Comparison of ENCODE assay signal across 18 cellular contexts in genomic region chr4:3368334-3368733, GRCh38.
DNase-seq lines count a peak whose midpoint lies in the region; ATAC-seq, FAIRE-seq and TF ChIP-seq lines count a peak whose summit lies in the region.
"Had no signal": no experiment of that assay in that cellular context is flagged by ENCODE, and none has a peak within 500 bp of the region (broad histone marks: within the 10 kb centered on the region; RNA-seq: fewer than 3 reads in every experiment).

No MANE protein-coding gene starts in this region.

- H3K56ac ChIP-seq in H1 (replicated peaks; ENCODE audit: insufficient read length, low read depth, low read length) = no peak overlapping the region

- peak overlapping the region; percentile 90 for H2BK12ac ChIP-seq in H1 (ENCODE audit: low read depth, low read length)

- peak overlapping the region in 1 of 4 experiments; percentile 5; a peak in 1 of 7 replicates for H3K9ac ChIP-seq in H1 (replicated peaks in 1 of 4; ENCODE audit: extremely low read depth in 1 of 4, low read depth in 3 of 4, low read length in 3 of 4)
- H3K9ac ChIP-seq in colonic mucosa (ENCODE audit: low read depth in 2 of 2, low read length in 2 of 2) = no peak overlapping the region

- H2AFZ ChIP-seq in H1 (ENCODE audit: low read length) (no peak overlapping the region), PC-9 (no peak overlapping the region)

- no peak overlapping the region for H3K14ac ChIP-seq in H1 (ENCODE audit: insufficient read length)

- H3K36me3 Mint-ChIP-seq in activated CD4-positive, alpha-beta T cell treated with anti-CD3 and anti-CD28 coated beads, Interleukin-2, amount 10 ng/mL, durations not matched to agents 7 days and 5 days (ENCODE audit: low read depth) = no peaks in the 10 kb centered on the region
- no peaks in the 10 kb centered on the region for H3K36me3 Mint-ChIP-seq in stimulated activated effector memory CD8-positive, alpha-beta T cell treated with anti-CD3 and anti-CD28 coated beads, Interleukin-12 subunit alpha, Interleukin-12 subunit beta, amount 100 ng/mL, for 72 hours

- peaks cover 1% of the 10 kb centered on the region for H3K79me1 ChIP-seq in H1 (ENCODE audit: low read depth, low read length)

- no peak for TF ChIP-seq RAD21 in H1 (IDR thresholded peaks at IDR 0.05 in 1 of 2, conservative IDR thresholded peaks at IDR 0.05 in 1 of 2; ENCODE audit: low read depth in 2 of 2, low read length in 2 of 2)

- CTCF ChIA-PET in activated CD4-positive, alpha-beta T cell treated with anti-CD3 and anti-CD28 coated beads, Interleukin-2, amount 10 ng/mL, durations not matched to agents 7 days and 5 days (lab: Charles Lee) = no interaction called here
- CTCF ChIA-PET in H1 (lab: Charles Lee; ENCODE audit: partially characterized antibody) (interaction anchor here (0.9 to 2.8 kb wide), 3 partner anchors 56 to 113 kb away, joined by 3 to 11 read pairs (median 10); no protein-coding TSS in a partner anchor), PC-9 (lab: Charles Lee) (no interaction called here)

- intact Hi-C loops in PC-9 (cut with micrococcal nuclease; ENCODE audit: unreplicated experiment) = no loop called here
- intact Hi-C loops in colonic mucosa (cut with DNase I) = no loop called here

- no TSS peak for BruUV-seq in PC-9 (replicated peaks; lab: Mats Ljungman, UMichigan)

- FAIRE-seq in HTR-8/SVneo (lab: Jason Lieb, UNC) (peak; percentile 80), H1 (lab: Jason Lieb, UNC) (no peak)
- FAIRE-seq: G401.6, GM12892, GM19239, HepG2 had no signal

- peak overlapping the region; percentile 80 for H4K91ac ChIP-seq in H1 (replicated peaks; ENCODE audit: insufficient read length, low read length)

- H3K23me2 ChIP-seq in H1 (ENCODE audit: low read depth, low read length) = peaks cover 9% of the 10 kb centered on the region; the same call in 1 of the 2 replicates

- H3K27me3 ChIP-seq in H1 (replicated peaks in 1 of 4; ENCODE audit: control insufficient read depth in 3 of 4, extremely low read depth in 1 of 4, insufficient read depth in 3 of 4, low read length in 3 of 4) (peaks cover 0 to 13% (median 10%) of the 10 kb centered on the region in 4 experiments; a peak in 3 of 7 replicates), PC-9 (ENCODE audit: insufficient read depth, low read depth) (no peaks in the 10 kb centered on the region), colonic mucosa (no peaks in the 10 kb centered on the region)
- H3K27me3 ChIP-seq: Peyer's patch had no signal

- no peak overlapping the region for H3K4ac ChIP-seq in H1 (replicated peaks; ENCODE audit: insufficient read length, low read depth, low read length)

- 80% methylated on average over 4 of the region's 4 CpGs; no CpG with 5 or more reads in 1 of the 2 experiments for WGBS in H1 (ENCODE audit: extremely low coverage in 1 of 2, insufficient coverage in 1 of 2, insufficient read length in 1 of 2, insufficient replicate concordance in 2 of 2, low coverage in 1 of 2, low lambda C conversion rate in 2 of 2, missing lambda C conversion rate in 1 of 2), 2 experiments

- H3K36me3 ChIP-seq in H1 (ENCODE audit: control insufficient read depth in 2 of 4, insufficient read depth in 4 of 4, low read length in 3 of 4) = no peaks in the 10 kb centered on the region
- H3K36me3 ChIP-seq in PC-9 (ENCODE audit: low read depth) = no peaks in the 10 kb centered on the region
- H3K36me3 ChIP-seq in colonic mucosa = no peaks in the 10 kb centered on the region
- H3K36me3 ChIP-seq: Peyer's patch had no signal

- no peak overlapping the region for H2BK120ac ChIP-seq in H1 (replicated peaks; ENCODE audit: low read depth, low read length)

- H4K5ac ChIP-seq in H1 (ENCODE audit: insufficient read length, low read depth, low read length) = no peak overlapping the region

- POLR2A ChIA-PET in activated CD4-positive, alpha-beta T cell treated with anti-CD3 and anti-CD28 coated beads, Interleukin-2, amount 10 ng/mL, durations not matched to agents 7 days and 5 days (lab: Charles Lee) = no interaction called here
- POLR2A ChIA-PET in H1 (lab: Charles Lee; ENCODE audit: partially characterized antibody) = no interaction called here
- POLR2A ChIA-PET in PC-9 (lab: Charles Lee; ENCODE audit: unreplicated experiment) = no interaction called here

- H2BK15ac ChIP-seq in H1 (ENCODE audit: low read length) = no peak overlapping the region; the same call in 1 of the 2 replicates

- H3K27me3 Mint-ChIP-seq in activated CD4-positive, alpha-beta T cell treated with anti-CD3 and anti-CD28 coated beads, Interleukin-2, amount 10 ng/mL, durations not matched to agents 7 days and 5 days = peaks cover 34% of the 10 kb centered on the region

- H3K27ac Mint-ChIP-seq in activated CD4-positive, alpha-beta T cell treated with anti-CD3 and anti-CD28 coated beads, Interleukin-2, amount 10 ng/mL, durations not matched to agents 7 days and 5 days = peak overlapping the region; percentile 19
- H3K27ac Mint-ChIP-seq in stimulated activated effector memory CD8-positive, alpha-beta T cell treated with anti-CD3 and anti-CD28 coated beads, Interleukin-12 subunit alpha, Interleukin-12 subunit beta, amount 100 ng/mL, for 72 hours = peak overlapping the region; percentile 26

- TF ChIP-seq EP300 in H1 (IDR thresholded peaks at IDR 0.05; ENCODE audit: borderline replicate concordance in 1 of 2, low read depth in 2 of 2, low read length in 2 of 2) = no peak

- no peak overlapping the region; the same call in 1 of the 2 replicates for H3K18ac ChIP-seq in H1 (ENCODE audit: extremely low read depth, low read length)

- H2BK20ac ChIP-seq in H1 (ENCODE audit: low read length) = no peak overlapping the region

- H3K79me2 ChIP-seq in H1 (ENCODE audit: control insufficient read depth in 1 of 2, insufficient read depth in 2 of 2, low read length in 2 of 2) = no peaks in the 10 kb centered on the region
- no peaks in the 10 kb centered on the region for H3K79me2 ChIP-seq in PC-9 (ENCODE audit: low read depth)

- H3K9me3 Mint-ChIP-seq in activated CD4-positive, alpha-beta T cell treated with anti-CD3 and anti-CD28 coated beads, Interleukin-2, amount 10 ng/mL, durations not matched to agents 7 days and 5 days = no peaks in the 10 kb centered on the region
- no peaks in the 10 kb centered on the region for H3K9me3 Mint-ChIP-seq in stimulated activated effector memory CD8-positive, alpha-beta T cell treated with anti-CD3 and anti-CD28 coated beads, Interleukin-12 subunit alpha, Interleukin-12 subunit beta, amount 100 ng/mL, for 72 hours

- H3K4me3 ChIP-seq in H1 (ENCODE audit: extremely low read depth in 1 of 4, insufficient read depth in 2 of 4, low read depth in 3 of 4, low read length in 4 of 4) (no peak overlapping the region), PC-9 (no peak overlapping the region), colonic mucosa (no peak overlapping the region)
- H3K4me3 ChIP-seq: Peyer's patch had no signal

- no peaks in the 10 kb centered on the region for H3F3A ChIP-seq in PC-9 (ENCODE audit: insufficient read depth, low read depth)

- no peak for TF ChIP-seq POLR2A in H1 (IDR thresholded peaks at IDR 0.05; ENCODE audit: control extremely low read depth in 1 of 2, low read depth in 2 of 2, low read length in 2 of 2)

- H3K4me1 ChIP-seq in H1 (replicated peaks in 1 of 4; ENCODE audit: control insufficient read depth in 3 of 4, insufficient read depth in 4 of 4, low read length in 3 of 4) (peaks cover 7 to 33% (median 21%) of the 10 kb centered on the region in 4 experiments), PC-9 (replicated peaks; ENCODE audit: insufficient read depth) (no peaks in the 10 kb centered on the region), colonic mucosa (no peaks in the 10 kb centered on the region)

- H3K9me3 ChIP-seq in H1 (ENCODE audit: insufficient read depth in 2 of 2, low read depth in 1 of 2, low read length in 1 of 2) (no peaks in the 10 kb centered on the region), PC-9 (ENCODE audit: insufficient read depth, low read depth) (no peaks in the 10 kb centered on the region), colonic mucosa (no peaks in the 10 kb centered on the region)
- H3K9me3 ChIP-seq: Peyer's patch had no signal

- no peak for DNase-seq in activated CD4-positive, alpha-beta T cell treated with anti-CD3 and anti-CD28 coated beads, Interleukin-2, amount 10 ng/mL, durations not matched to agents 7 days and 5 days
- no peak for DNase-seq in activated CD4-positive, alpha-beta T cell treated with anti-CD3 and anti-CD28 coated beads, Interleukin-2, amount 50 U/mL, for 4 hours
- DNase-seq in HTR-8/SVneo (ENCODE audit: insufficient read length, low spot score) (no peak), H1 (ENCODE audit: low read depth in 1 of 2, low spot score in 2 of 2) (no peak), PC-9 (no peak), colonic mucosa (no peak)
- peak in 1 of 2 donors; percentile 32 for DNase-seq in stimulated activated effector memory CD8-positive, alpha-beta T cell treated with anti-CD3 and anti-CD28 coated beads, Interleukin-12 subunit alpha, Interleukin-12 subunit beta, amount 100 ng/mL, for 72 hours (ENCODE audit: low spot score in 2 of 2)
- DNase-seq: 8988T, MM.1S, NCI-H187 treated with DMSO at 0.1 percent for 48 hours, NCI-H2171, SHP77 had no signal

- peak overlapping the region; percentile 40; the same call in 1 of the 2 replicates for H2AK5ac ChIP-seq in H1 (ENCODE audit: low read depth, low read length)

- peak overlapping the region; percentile 40; the same call in 1 of the 2 replicates for H2BK5ac ChIP-seq in H1 (ENCODE audit: low read depth, low read length)

- no peak for TF ChIP-seq CTCF in H1 (IDR thresholded peaks at IDR 0.05; ENCODE audit: control extremely low read depth in 1 of 3, insufficient read depth in 1 of 3, low read depth in 1 of 3, low read length in 3 of 3)
- no peak for TF ChIP-seq CTCF in PC-9 (conservative IDR thresholded peaks at IDR 0.05)
- TF ChIP-seq CTCF in colonic mucosa (IDR thresholded peaks at IDR 0.05) = no peak

- H3K4me1 Mint-ChIP-seq in activated CD4-positive, alpha-beta T cell treated with anti-CD3 and anti-CD28 coated beads, Interleukin-2, amount 10 ng/mL, durations not matched to agents 7 days and 5 days = peaks cover 48% of the 10 kb centered on the region
- peaks cover 31% of the 10 kb centered on the region for H3K4me1 Mint-ChIP-seq in stimulated activated effector memory CD8-positive, alpha-beta T cell treated with anti-CD3 and anti-CD28 coated beads, Interleukin-12 subunit alpha, Interleukin-12 subunit beta, amount 100 ng/mL, for 72 hours

- no peak overlapping the region for H3K27ac ChIP-seq in H1 (ENCODE audit: low read depth, low read length)
- no peak overlapping the region for H3K27ac ChIP-seq in PC-9
- H3K27ac ChIP-seq in colonic mucosa = no peak overlapping the region
- H3K27ac ChIP-seq: Peyer's patch had no signal

- no peak for ATAC-seq in stimulated activated effector memory CD8-positive, alpha-beta T cell treated with anti-CD3 and anti-CD28 coated beads, Interleukin-12 subunit alpha, Interleukin-12 subunit beta, amount 100 ng/mL, for 72 hours
- ATAC-seq in HG03432 (IDR thresholded peaks at IDR 0.05; ENCODE audit: unreplicated experiment) = no peak

- no peak overlapping the region for H3K4me3 Mint-ChIP-seq in activated CD4-positive, alpha-beta T cell treated with anti-CD3 and anti-CD28 coated beads, Interleukin-2, amount 10 ng/mL, durations not matched to agents 7 days and 5 days
- H3K4me3 Mint-ChIP-seq in stimulated activated effector memory CD8-positive, alpha-beta T cell treated with anti-CD3 and anti-CD28 coated beads, Interleukin-12 subunit alpha, Interleukin-12 subunit beta, amount 100 ng/mL, for 72 hours = no peak overlapping the region

- H3K9me2 ChIP-seq in PC-9 (ENCODE audit: insufficient read depth) = no peaks in the 10 kb centered on the region

- H4K20me1 ChIP-seq in H1 (replicated peaks in 1 of 2; ENCODE audit: control insufficient read depth in 1 of 2, insufficient read depth in 2 of 2, low read length in 2 of 2) (peaks cover 13 to 15% of the 10 kb centered on the region in 2 experiments), PC-9 (ENCODE audit: insufficient read depth) (no peaks in the 10 kb centered on the region)

- no peak overlapping the region for H3K4me2 ChIP-seq in H1 (ENCODE audit: insufficient read depth in 1 of 2, low read depth in 2 of 2, low read length in 2 of 2)
- no peak overlapping the region for H3K4me2 ChIP-seq in PC-9

- H4K8ac ChIP-seq in H1 (ENCODE audit: extremely low read depth, insufficient read depth, low read length) = 0 out of 2 replicates have a peak overlapping the region, but pooled peaks have one; percentile 12

- no peak overlapping the region for H3K23ac ChIP-seq in H1 (ENCODE audit: insufficient read length)
